36 cellular contexts compared by ENCODE assay signal in genomic region chr4:14627038-14627437, GRCh38.
"Had no signal": no experiment of that assay in that cellular context is flagged by ENCODE, and none has a peak within 500 bp of the region (broad histone marks: within the 10 kb centered on the region; RNA-seq: fewer than 3 reads in every experiment).

No MANE protein-coding gene starts in this region.

- H3K27me3 ChIP-seq: adrenal gland, ascending aorta, body of pancreas, brain microvascular endothelial cell, breast epithelium, cardiac muscle cell had no signal

- H3K4me3 ChIP-seq: adrenal gland, ascending aorta, body of pancreas, breast epithelium, cardiac muscle cell had no signal

- H3K4me3 Mint-ChIP-seq: activated naive CD4-positive, alpha-beta T cell treated with anti-CD3 and anti-CD28 coated beads for 36 hours; activated naive CD4-positive, alpha-beta T cell treated with anti-CD3 and anti-CD28 coated beads, Interleukin-2, amount 10 ng/mL, durations not matched to agents 7 days and 5 days; activated naive CD4-positive, alpha-beta T cell treated with anti-CD3 and anti-CD28 coated beads, Interleukin-2, amount 50 U/mL, for 24 hours; activated naive CD8-positive, alpha-beta T cell; activated naive CD8-positive, alpha-beta T cell treated with anti-CD3 and anti-CD28 coated beads for 36 hours; activated naive CD8-positive, alpha-beta T cell treated with anti-CD3 and anti-CD28 coated beads, Interleukin-2, amount 10 ng/mL, durations not matched to agents 7 days and 5 days; activated naive CD8-positive, alpha-beta T cell treated with anti-CD3 and anti-CD28 coated beads, Interleukin-2, amount 50 U/mL, for 24 hours; activated T-cell treated with anti-CD3 and anti-CD28 coated beads, Interleukin-2, amount 50 U/mL, for 24 hours; activated T-cell treated with anti-CD3 and anti-CD28 coated beads, Interleukin-2, amount 50 U/mL, for 4 hours; activated T-cell treated with anti-CD3 and anti-CD28 coated beads, Interleukin-2, amount 50 U/mL, for 72 hours; activated T-helper 1 cell treated with anti-CD3 and anti-CD28 coated beads, Interleukin-12 subunit alpha, Interleukin-12 subunit beta, Interleukin-2, Interleukin-4 antibody, amounts not matched to agents 30 ng/mL and 10 ng/mL and 1 ng/mL, durations not matched to agents 14 hours and 24 hours and 36 hours; activated T-helper 17 cell treated with anti-CD3 and anti-CD28 coated beads, Interleukin-2, amount 50 U/mL, for 72 hours; brain; central memory CD8-positive, alpha-beta T cell had no signal

- H3K4me1 Mint-ChIP-seq: activated naive CD4-positive, alpha-beta T cell treated with anti-CD3 and anti-CD28 coated beads, Interleukin-2, amount 10 ng/mL, durations not matched to agents 7 days and 5 days; activated naive CD4-positive, alpha-beta T cell treated with anti-CD3 and anti-CD28 coated beads, Interleukin-2, amount 50 U/mL, for 24 hours; activated naive CD8-positive, alpha-beta T cell treated with anti-CD3 and anti-CD28 coated beads for 36 hours; activated naive CD8-positive, alpha-beta T cell treated with anti-CD3 and anti-CD28 coated beads, Interleukin-2, amount 10 ng/mL, durations not matched to agents 7 days and 5 days; activated naive CD8-positive, alpha-beta T cell treated with anti-CD3 and anti-CD28 coated beads, Interleukin-2, amount 50 U/mL, for 24 hours; activated T-helper 17 cell treated with anti-CD3 and anti-CD28 coated beads, Interleukin-2, amount 50 U/mL, for 72 hours; central memory CD8-positive, alpha-beta T cell had no signal

- H3K4me1 ChIP-seq: adrenal gland, ascending aorta, body of pancreas, breast epithelium had no signal

- H3K36me3 Mint-ChIP-seq: activated naive CD4-positive, alpha-beta T cell treated with anti-CD3 and anti-CD28 coated beads, Interleukin-2, amount 10 ng/mL, durations not matched to agents 7 days and 5 days; activated naive CD4-positive, alpha-beta T cell treated with anti-CD3 and anti-CD28 coated beads, Interleukin-2, amount 50 U/mL, for 24 hours; activated naive CD4-positive, alpha-beta T cell treated with anti-CD3 and anti-CD28 coated beads, Interleukin-2, amount 50 U/mL, for 72 hours; activated naive CD8-positive, alpha-beta T cell; activated naive CD8-positive, alpha-beta T cell treated with anti-CD3 and anti-CD28 coated beads for 36 hours; activated naive CD8-positive, alpha-beta T cell treated with anti-CD3 and anti-CD28 coated beads, Interleukin-2, amount 10 ng/mL, durations not matched to agents 7 days and 5 days; brain had no signal

- H3K27me3 Mint-ChIP-seq: activated naive CD4-positive, alpha-beta T cell treated with anti-CD3 and anti-CD28 coated beads, Interleukin-2, amount 10 ng/mL, durations not matched to agents 7 days and 5 days; activated naive CD8-positive, alpha-beta T cell; activated naive CD8-positive, alpha-beta T cell treated with anti-CD3 and anti-CD28 coated beads for 36 hours; activated naive CD8-positive, alpha-beta T cell treated with anti-CD3 and anti-CD28 coated beads, Interleukin-2, amount 10 ng/mL, durations not matched to agents 7 days and 5 days; activated naive CD8-positive, alpha-beta T cell treated with anti-CD3 and anti-CD28 coated beads, Interleukin-2, amount 50 U/mL, for 24 hours; activated T-cell treated with anti-CD3 and anti-CD28 coated beads, Interleukin-2, amount 50 U/mL, for 24 hours; brain; central memory CD8-positive, alpha-beta T cell had no signal

- H3K9me3 Mint-ChIP-seq: activated naive CD4-positive, alpha-beta T cell treated with anti-CD3 and anti-CD28 coated beads, Interleukin-2, amount 10 ng/mL, durations not matched to agents 7 days and 5 days; activated naive CD8-positive, alpha-beta T cell treated with anti-CD3 and anti-CD28 coated beads for 36 hours; activated naive CD8-positive, alpha-beta T cell treated with anti-CD3 and anti-CD28 coated beads, Interleukin-2, amount 10 ng/mL, durations not matched to agents 7 days and 5 days; activated T-cell treated with anti-CD3 and anti-CD28 coated beads, Interleukin-2, amount 50 U/mL, for 4 hours; activated T-cell treated with anti-CD3 and anti-CD28 coated beads, Interleukin-2, amount 50 U/mL, for 72 hours; activated T-helper 1 cell treated with anti-CD3 and anti-CD28 coated beads, Interleukin-12 subunit alpha, Interleukin-12 subunit beta, Interleukin-2, Interleukin-4 antibody, amounts not matched to agents 30 ng/mL and 10 ng/mL and 1 ng/mL, durations not matched to agents 14 hours and 24 hours and 36 hours had no signal

- H3K36me3 ChIP-seq: adrenal gland, ascending aorta, brain microvascular endothelial cell, breast epithelium, cardiac muscle cell had no signal

- H3K9me3 ChIP-seq: adrenal gland, ascending aorta, body of pancreas, breast epithelium had no signal

- H3K27ac ChIP-seq: adrenal gland, ascending aorta, body of pancreas, brain microvascular endothelial cell, breast epithelium, cardiac muscle cell had no signal

- ATAC-seq: activated naive CD4-positive, alpha-beta T cell treated with anti-CD3 and anti-CD28 coated beads, Interleukin-2, amount 50 U/mL, for 72 hours; activated naive CD8-positive, alpha-beta T cell treated with anti-CD3 and anti-CD28 coated beads, Interleukin-2, amount 50 U/mL, for 24 hours; activated T-cell treated with anti-CD3 and anti-CD28 coated beads, Interleukin-2, amount 50 U/mL, for 4 hours; activated T-cell treated with anti-CD3 and anti-CD28 coated beads, Interleukin-2, amount 50 U/mL, for 72 hours; activated T-helper 17 cell treated with anti-CD3 and anti-CD28 coated beads, Interleukin-2, amount 50 U/mL, for 72 hours; body of pancreas had no signal

- DNase-seq: activated effector memory CD4-positive, alpha-beta T cell treated with anti-CD3 and anti-CD28 coated beads, Interleukin-2, amount 50 U/mL, for 16 hours; activated effector memory CD4-positive, alpha-beta T cell treated with Interleukin-2 at 50 U/mL for 16 hours; activated gamma-delta T cell; activated gamma-delta T cell treated with Interleukin-2 at 50 U/mL for 16 hours; activated naive CD4-positive, alpha-beta T cell; activated naive CD4-positive, alpha-beta T cell treated with anti-CD3 and anti-CD28 coated beads for 36 hours; activated naive CD4-positive, alpha-beta T cell treated with anti-CD3 and anti-CD28 coated beads, Interleukin-2, amount 10 ng/mL, durations not matched to agents 7 days and 5 days; activated naive CD4-positive, alpha-beta T cell treated with anti-CD3 and anti-CD28 coated beads, Interleukin-2, amount 50 U/mL, for 16 hours; activated naive CD4-positive, alpha-beta T cell treated with Interleukin-2 at 50 U/mL for 16 hours; activated naive CD8-positive, alpha-beta T cell treated with anti-CD3 and anti-CD28 coated beads for 36 hours; activated naive CD8-positive, alpha-beta T cell treated with anti-CD3 and anti-CD28 coated beads, Interleukin-2, amount 10 ng/mL, durations not matched to agents 7 days and 5 days; activated naive CD8-positive, alpha-beta T cell treated with anti-CD3 and anti-CD28 coated beads, Interleukin-2, amount 50 U/mL, for 24 hours; activated T-cell treated with anti-CD3 and anti-CD28 coated beads, Interleukin-2, amount 50 U/mL, for 1 hour; activated T-cell treated with anti-CD3 and anti-CD28 coated beads, Interleukin-2, amount 50 U/mL, for 24 hours; activated T-cell treated with anti-CD3 and anti-CD28 coated beads, Interleukin-2, amount 50 U/mL, for 4 hours; activated T-cell treated with anti-CD3 and anti-CD28 coated beads, Interleukin-2, amount 50 U/mL, for 48 hours; activated T-cell treated with anti-CD3 and anti-CD28 coated beads, Interleukin-2, amount 50 U/mL, for 72 hours; adrenal gland; amniotic stem cell; amygdala; anterior cingulate cortex; aorta; body of pancreas; brain microvascular endothelial cell; central memory CD4-positive, alpha-beta T cell; cerebellar nuclear complex had no signal

- H3K27ac Mint-ChIP-seq: activated naive CD4-positive, alpha-beta T cell treated with anti-CD3 and anti-CD28 coated beads for 36 hours; activated naive CD4-positive, alpha-beta T cell treated with anti-CD3 and anti-CD28 coated beads, Interleukin-2, amount 10 ng/mL, durations not matched to agents 7 days and 5 days; activated naive CD4-positive, alpha-beta T cell treated with anti-CD3 and anti-CD28 coated beads, Interleukin-2, amount 50 U/mL, for 24 hours; activated naive CD4-positive, alpha-beta T cell treated with anti-CD3 and anti-CD28 coated beads, Interleukin-2, amount 50 U/mL, for 72 hours; activated naive CD8-positive, alpha-beta T cell; activated naive CD8-positive, alpha-beta T cell treated with anti-CD3 and anti-CD28 coated beads for 36 hours; activated naive CD8-positive, alpha-beta T cell treated with anti-CD3 and anti-CD28 coated beads, Interleukin-2, amount 10 ng/mL, durations not matched to agents 7 days and 5 days; activated naive CD8-positive, alpha-beta T cell treated with anti-CD3 and anti-CD28 coated beads, Interleukin-2, amount 50 U/mL, for 24 hours; activated T-cell treated with anti-CD3 and anti-CD28 coated beads, Interleukin-2, amount 50 U/mL, for 24 hours; activated T-cell treated with anti-CD3 and anti-CD28 coated beads, Interleukin-2, amount 50 U/mL, for 72 hours; activated T-helper 1 cell treated with anti-CD3 and anti-CD28 coated beads, Interleukin-12 subunit alpha, Interleukin-12 subunit beta, Interleukin-2, Interleukin-4 antibody, amounts not matched to agents 30 ng/mL and 10 ng/mL and 1 ng/mL, durations not matched to agents 14 hours and 24 hours and 36 hours; activated T-helper 17 cell treated with anti-CD3 and anti-CD28 coated beads, Interleukin-2, amount 50 U/mL, for 72 hours; brain had no signal
